Comparison of ENCODE assay signal across 16 cellular contexts in genomic region chr15:66647358-66647757, GRCh38. TPM values are rescaled to one million over a fixed set of nuclear protein-coding genes. Genes with fewer than 3 reads are reported as not detected.
DNase-seq lines count a peak whose midpoint lies in the region; ATAC-seq and TF ChIP-seq lines count a peak whose summit lies in the region.
"Had no signal": no experiment of that assay in that cellular context is flagged by ENCODE, and none has a peak within 500 bp of the region (broad histone marks: within the 10 kb centered on the region; RNA-seq: fewer than 3 reads in every experiment).

No MANE protein-coding gene starts in this region.

- H3K9me3 ChIP-seq in right atrium auricular region: no peaks in the 10 kb centered on the region
- H3K9me3 ChIP-seq: gastrocnemius medialis had no signal

- H3K9me2 ChIP-seq in GM23338 (ENCODE audit: insufficient read depth): no peaks in the 10 kb centered on the region

- no peaks in the 10 kb centered on the region for H3K36me3 Mint-ChIP-seq in GM23338 (ENCODE audit: low read depth)
- no peaks in the 10 kb centered on the region for H3K36me3 Mint-ChIP-seq in activated CD4-positive, alpha-beta T cell treated with anti-CD3 and anti-CD28 coated beads, Interleukin-2, amount 10 ng/mL, durations not matched to agents 7 days and 5 days (ENCODE audit: low read depth)

- TF ChIP-seq CTCF in GM23338 (conservative IDR thresholded peaks at IDR 0.05; ENCODE audit: low read depth in 2 of 2) (no peak), right atrium auricular region (IDR thresholded peaks at IDR 0.05) (no peak)

- H3K27me3 ChIP-seq in GM23338 (ENCODE audit: insufficient read depth) (no peaks in the 10 kb centered on the region), right atrium auricular region (no peaks in the 10 kb centered on the region)
- H3K27me3 ChIP-seq: gastrocnemius medialis had no signal

- no peak overlapping the region for H3K4me3 ChIP-seq in GM23338
- H3K4me3 ChIP-seq in right atrium auricular region: peak overlapping the region in 1 of 2 donors; percentile 12
- H3K4me3 ChIP-seq: gastrocnemius medialis, GM12878 had no signal

- no peak for DNase-seq in GM23338 (ENCODE audit: low spot score)
- DNase-seq in cerebellar cortex (ENCODE audit: low spot score): peak; percentile 25
- DNase-seq in right atrium auricular region (ENCODE audit: low spot score): no peak
- DNase-seq in sciatic nerve (ENCODE audit: low spot score): no peak
- no peak for DNase-seq in activated CD4-positive, alpha-beta T cell treated with anti-CD3 and anti-CD28 coated beads, Interleukin-2, amount 10 ng/mL, durations not matched to agents 7 days and 5 days
- no peak for DNase-seq in head of caudate nucleus
- DNase-seq in NCI-H187 treated with DMSO at 0.1 percent for 48 hours (lab: John Stamatoyannopoulos, UW): no peak
- DNase-seq: activated CD8-positive, alpha-beta T cell treated with anti-CD3 and anti-CD28 coated beads for 36 hours; activated naive CD4-positive, alpha-beta T cell treated with Interleukin-2 at 50 U/mL for 16 hours; gastrocnemius medialis; GOT3; NCI-H1048; NCI-H510A had no signal

- no peaks in the 10 kb centered on the region for H3K79me2 ChIP-seq in GM23338 (replicated peaks; ENCODE audit: insufficient read depth)

- H3K36me3 ChIP-seq in GM23338 (ENCODE audit: insufficient read depth) (no peaks in the 10 kb centered on the region), right atrium auricular region (no peaks in the 10 kb centered on the region)
- H3K36me3 ChIP-seq: gastrocnemius medialis had no signal

- no peak overlapping the region for H3K27ac ChIP-seq in GM23338 (ENCODE audit: low read depth)
- H3K27ac ChIP-seq in right atrium auricular region: peak overlapping the region; percentile 61 to 76

- peak overlapping the region; percentile 43; the same call in 1 of the 2 replicates for H2AFZ ChIP-seq in GM23338

- peak; percentile 25 for ATAC-seq in GM23338
- peak; percentile 5 for ATAC-seq in sciatic nerve
- no peak for ATAC-seq in HG03108 (IDR thresholded peaks at IDR 0.05; ENCODE audit: unreplicated experiment)
- ATAC-seq: activated CD8-positive, alpha-beta T cell treated with anti-CD3 and anti-CD28 coated beads for 36 hours; gastrocnemius medialis; GM12878 had no signal

- H3K9me3 Mint-ChIP-seq in GM23338: no peaks in the 10 kb centered on the region
- no peaks in the 10 kb centered on the region for H3K9me3 Mint-ChIP-seq in activated CD4-positive, alpha-beta T cell treated with anti-CD3 and anti-CD28 coated beads, Interleukin-2, amount 10 ng/mL, durations not matched to agents 7 days and 5 days
- H3K9me3 Mint-ChIP-seq: activated CD8-positive, alpha-beta T cell treated with anti-CD3 and anti-CD28 coated beads for 36 hours; T-helper 2 cell treated with Interferon-gamma antibody and Interleukin-4, amounts not matched to agents 5 μg/mL and 100 μg/mL, for 36 hours had no signal

- H3K4me3 Mint-ChIP-seq in GM23338: no peak overlapping the region
- no peak overlapping the region for H3K4me3 Mint-ChIP-seq in activated CD4-positive, alpha-beta T cell treated with anti-CD3 and anti-CD28 coated beads, Interleukin-2, amount 10 ng/mL, durations not matched to agents 7 days and 5 days
- H3K4me3 Mint-ChIP-seq: activated CD8-positive, alpha-beta T cell treated with anti-CD3 and anti-CD28 coated beads for 36 hours; T-helper 2 cell treated with Interferon-gamma antibody and Interleukin-4, amounts not matched to agents 5 μg/mL and 100 μg/mL, for 36 hours had no signal

- H3K27me3 Mint-ChIP-seq in GM23338 (ENCODE audit: insufficient read depth, low read depth, poor library complexity): peaks cover 13% of the 10 kb centered on the region
- H3K27me3 Mint-ChIP-seq in activated CD4-positive, alpha-beta T cell treated with anti-CD3 and anti-CD28 coated beads, Interleukin-2, amount 10 ng/mL, durations not matched to agents 7 days and 5 days: no peaks in the 10 kb centered on the region
- H3K27me3 Mint-ChIP-seq: activated CD8-positive, alpha-beta T cell treated with anti-CD3 and anti-CD28 coated beads for 36 hours had no signal

- H3F3A ChIP-seq in GM23338 (replicated peaks; ENCODE audit: low read depth): no peaks in the 10 kb centered on the region

- no peaks in the 10 kb centered on the region for H4K20me1 ChIP-seq in GM23338 (replicated peaks; ENCODE audit: insufficient read depth)

- H3K27ac Mint-ChIP-seq in GM23338: no peak overlapping the region
- no peak overlapping the region for H3K27ac Mint-ChIP-seq in activated CD4-positive, alpha-beta T cell treated with anti-CD3 and anti-CD28 coated beads, Interleukin-2, amount 10 ng/mL, durations not matched to agents 7 days and 5 days
- H3K27ac Mint-ChIP-seq: activated CD8-positive, alpha-beta T cell treated with anti-CD3 and anti-CD28 coated beads for 36 hours; T-helper 2 cell treated with Interferon-gamma antibody and Interleukin-4, amounts not matched to agents 5 μg/mL and 100 μg/mL, for 36 hours had no signal

- H3K4me2 ChIP-seq in GM23338: no peak overlapping the region

- POLR2A ChIA-PET in activated CD4-positive, alpha-beta T cell treated with anti-CD3 and anti-CD28 coated beads, Interleukin-2, amount 10 ng/mL, durations not matched to agents 7 days and 5 days (lab: Charles Lee): no interaction called here

- peaks cover 7% of the 10 kb centered on the region; the same call in 1 of the 2 replicates for H3K4me1 ChIP-seq in GM23338 (ENCODE audit: insufficient read depth)
- H3K4me1 ChIP-seq in right atrium auricular region: peaks cover 0 to 60% of the 10 kb centered on the region in 2 donors
- H3K4me1 ChIP-seq: gastrocnemius medialis had no signal

- intact Hi-C loops in sciatic nerve (cut with DNase I) (no loop called here), head of caudate nucleus (cut with DNase I) (no loop called here)

- H3K4me1 Mint-ChIP-seq in GM23338: peaks cover 19% of the 10 kb centered on the region
- no peaks in the 10 kb centered on the region for H3K4me1 Mint-ChIP-seq in activated CD4-positive, alpha-beta T cell treated with anti-CD3 and anti-CD28 coated beads, Interleukin-2, amount 10 ng/mL, durations not matched to agents 7 days and 5 days

- CTCF ChIA-PET in activated CD4-positive, alpha-beta T cell treated with anti-CD3 and anti-CD28 coated beads, Interleukin-2, amount 10 ng/mL, durations not matched to agents 7 days and 5 days (lab: Charles Lee): interaction anchor here (1.2 kb wide), 1 partner anchor 31 kb away, joined by 3 read pairs; no protein-coding TSS in a partner anchor

TF ChIP-seq in GM23338, 12 proteins besides CTCF, POLR2A, EP300 and RAD21:
- TF ChIP-seq STAT1 (IDR thresholded peaks at IDR 0.05; ENCODE audit: unreplicated experiment): no peak
- TF ChIP-seq CREB1 (CRISPR knock-in tag; IDR thresholded peaks at IDR 0.05; ENCODE audit: low read depth): no peak

RNA-seq across cellular contexts. Expression of gene SMAD6, which starts 54.7 kb away (rescaled TPM):
- total RNA-seq in GM23338 (2014; rRNA removed; shearing (Covaris generic)): 11.9 and 15.7 TPM in 2 replicates
- polyA plus RNA-seq in GM23338 (2016; fragmentation: Nextera tagmentation; extraction: Ambion mirVana): 1.6 and 2.1 TPM in 2 replicates
- total RNA-seq in right atrium auricular region (100 to 1,000 TPM in 1 of 2 donors, 10 to 100 TPM in 1; 20.8 to 104 TPM), sciatic nerve (62.4 TPM)
- total RNA-seq in activated CD4-positive, alpha-beta T cell treated with anti-CD3 and anti-CD28 coated beads, Interleukin-2, amount 10 ng/mL, durations not matched to agents 7 days and 5 days: under 1 TPM; 0.40 TPM
